ENCODE assay signal across 12 cellular contexts in the genomic region with DNA sequence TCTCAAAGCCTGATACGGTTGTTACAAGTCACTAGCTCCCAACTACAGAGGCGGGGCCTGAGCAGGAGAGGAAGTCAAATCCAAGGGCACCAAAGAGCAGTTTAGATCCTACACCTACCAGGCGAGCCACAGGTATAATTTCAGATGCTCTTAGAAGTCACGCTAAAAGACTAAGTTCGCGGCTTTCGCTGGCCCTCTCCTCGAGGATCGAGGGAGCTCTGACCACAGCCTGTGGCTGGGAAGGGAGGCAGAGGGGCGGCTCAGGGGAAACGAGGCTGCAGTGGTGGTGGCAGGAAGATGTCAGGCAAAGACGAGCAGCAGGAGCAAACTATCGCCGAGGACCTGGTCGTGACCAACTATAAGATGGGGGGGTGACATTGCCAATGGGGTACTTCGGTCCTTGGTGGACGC. TPM values are rescaled to one million over a fixed set of nuclear protein-coding genes. Genes with fewer than 3 reads are reported as not detected.
DNase-seq lines count a peak whose midpoint lies in the region; ATAC-seq and TF ChIP-seq lines count a peak whose summit lies in the region.
"Had no signal": no experiment of that assay in that cellular context is flagged by ENCODE, and none has a peak within 500 bp of the region (broad histone marks: within the 10 kb centered on the region; RNA-seq: fewer than 3 reads in every experiment).

No MANE protein-coding gene starts in this region.

- no peaks in the 10 kb centered on the region for H3K9me3 Mint-ChIP-seq in activated T-cell treated with anti-CD3 and anti-CD28 coated beads, Interleukin-2, amount 50 U/mL, for 4 hours
- no peaks in the 10 kb centered on the region for H3K9me3 Mint-ChIP-seq in WTC11
- H3K9me3 Mint-ChIP-seq in effector memory CD8-positive, alpha-beta T cell: no peaks in the 10 kb centered on the region
- H3K9me3 Mint-ChIP-seq in stimulated activated naive CD8-positive, alpha-beta T cell treated with anti-CD3 and anti-CD28 coated beads, Interleukin-15, amount 100 ng/mL, for 72 hours: no peaks in the 10 kb centered on the region

- H3K36me3 Mint-ChIP-seq in activated T-cell treated with anti-CD3 and anti-CD28 coated beads, Interleukin-2, amount 50 U/mL, for 4 hours (ENCODE audit: insufficient read depth): peaks cover 40% of the 10 kb centered on the region
- peaks cover 9% of the 10 kb centered on the region for H3K36me3 Mint-ChIP-seq in WTC11
- peaks cover 69% of the 10 kb centered on the region for H3K36me3 Mint-ChIP-seq in effector memory CD8-positive, alpha-beta T cell (ENCODE audit: insufficient read depth)

- DNase-seq in activated T-cell treated with anti-CD3 and anti-CD28 coated beads, Interleukin-2, amount 50 U/mL, for 4 hours: no peak
- DNase-seq in activated T-cell treated with anti-CD3 and anti-CD28 coated beads, Interleukin-2, amount 50 U/mL, for 48 hours: no peak
- DNase-seq in WTC11 (ENCODE audit: low spot score) (no peak), HUDEP-2 (lab: John Stamatoyannopoulos, UW; ENCODE audit: unreplicated experiment in 76 of 76) (no peak), midbrain (lab: John Stamatoyannopoulos, UW) (no peak), dedifferentiated amniotic fluid mesenchymal stem cell (ENCODE audit: extremely low spot score) (no peak)
- no peak for DNase-seq in effector memory CD8-positive, alpha-beta T cell
- no peak for DNase-seq in stimulated activated naive CD8-positive, alpha-beta T cell treated with anti-CD3 and anti-CD28 coated beads, Interleukin-15, amount 100 ng/mL, for 72 hours
- DNase-seq: H7, NCI-H1092 treated with DMSO at 0.1 percent for 48 hours, stomach had no signal

- POLR2A ChIA-PET in WTC11 (lab: Charles Lee): no interaction called here

- CTCF ChIA-PET in WTC11 (lab: Charles Lee): interaction anchor here (3.0 to 3.6 kb wide), 2 partner anchors 20 to 100 kb away, joined by 11 to 17 read pairs; no protein-coding TSS in a partner anchor

- no peak for TF ChIP-seq CTCF in WTC11 (IDR thresholded peaks at IDR 0.05)

- H3K27me3 Mint-ChIP-seq in activated T-cell treated with anti-CD3 and anti-CD28 coated beads, Interleukin-2, amount 50 U/mL, for 4 hours (ENCODE audit: low read depth): no peaks in the 10 kb centered on the region
- H3K27me3 Mint-ChIP-seq in WTC11 (ENCODE audit: low read depth): no peaks in the 10 kb centered on the region; the same call in 1 of the 2 replicates
- no peaks in the 10 kb centered on the region for H3K27me3 Mint-ChIP-seq in effector memory CD8-positive, alpha-beta T cell
- no peaks in the 10 kb centered on the region for H3K27me3 Mint-ChIP-seq in stimulated activated naive CD8-positive, alpha-beta T cell treated with anti-CD3 and anti-CD28 coated beads, Interleukin-15, amount 100 ng/mL, for 72 hours

- H3K27ac Mint-ChIP-seq in WTC11: peak overlapping the region; percentile 75; the same call in 1 of the 2 replicates
- peak overlapping the region; percentile 96 to 98 for H3K27ac Mint-ChIP-seq in effector memory CD8-positive, alpha-beta T cell
- peak overlapping the region; percentile 79 to 93 for H3K27ac Mint-ChIP-seq in stimulated activated naive CD8-positive, alpha-beta T cell treated with anti-CD3 and anti-CD28 coated beads, Interleukin-15, amount 100 ng/mL, for 72 hours

- peaks cover 96% of the 10 kb centered on the region for H3K4me1 Mint-ChIP-seq in activated T-cell treated with anti-CD3 and anti-CD28 coated beads, Interleukin-2, amount 50 U/mL, for 4 hours (ENCODE audit: low read depth)
- H3K4me1 Mint-ChIP-seq in WTC11: peaks cover 19% of the 10 kb centered on the region
- H3K4me1 Mint-ChIP-seq in effector memory CD8-positive, alpha-beta T cell (ENCODE audit: low read depth in 2 of 2): peaks cover 76 to 85% of the 10 kb centered on the region in 2 donors
- H3K4me1 Mint-ChIP-seq in stimulated activated naive CD8-positive, alpha-beta T cell treated with anti-CD3 and anti-CD28 coated beads, Interleukin-15, amount 100 ng/mL, for 72 hours: peaks cover 100% of the 10 kb centered on the region

- no peak for ATAC-seq in activated T-cell treated with anti-CD3 and anti-CD28 coated beads, Interleukin-2, amount 50 U/mL, for 4 hours
- no peak for ATAC-seq in WTC11
- no peak for ATAC-seq in effector memory CD8-positive, alpha-beta T cell (replicated peaks)
- ATAC-seq in stimulated activated naive CD8-positive, alpha-beta T cell treated with anti-CD3 and anti-CD28 coated beads, Interleukin-15, amount 100 ng/mL, for 72 hours: no peak

- peak overlapping the region; percentile 60 for H3K4me3 Mint-ChIP-seq in activated T-cell treated with anti-CD3 and anti-CD28 coated beads, Interleukin-2, amount 50 U/mL, for 4 hours
- H3K4me3 Mint-ChIP-seq in WTC11: no peak overlapping the region
- peak overlapping the region; percentile 77 to 78 for H3K4me3 Mint-ChIP-seq in effector memory CD8-positive, alpha-beta T cell
- H3K4me3 Mint-ChIP-seq in stimulated activated naive CD8-positive, alpha-beta T cell treated with anti-CD3 and anti-CD28 coated beads, Interleukin-15, amount 100 ng/mL, for 72 hours: peak overlapping the region; percentile 77 to 81
- H3K4me3 Mint-ChIP-seq: brain had no signal

TF ChIP-seq in WTC11, 78 proteins besides CTCF, POLR2A, EP300 and RAD21:
- TF ChIP-seq FOXK1 (CRISPR knock-in tag; IDR thresholded peaks at IDR 0.05): no peak
- TF ChIP-seq, protein P1, sequence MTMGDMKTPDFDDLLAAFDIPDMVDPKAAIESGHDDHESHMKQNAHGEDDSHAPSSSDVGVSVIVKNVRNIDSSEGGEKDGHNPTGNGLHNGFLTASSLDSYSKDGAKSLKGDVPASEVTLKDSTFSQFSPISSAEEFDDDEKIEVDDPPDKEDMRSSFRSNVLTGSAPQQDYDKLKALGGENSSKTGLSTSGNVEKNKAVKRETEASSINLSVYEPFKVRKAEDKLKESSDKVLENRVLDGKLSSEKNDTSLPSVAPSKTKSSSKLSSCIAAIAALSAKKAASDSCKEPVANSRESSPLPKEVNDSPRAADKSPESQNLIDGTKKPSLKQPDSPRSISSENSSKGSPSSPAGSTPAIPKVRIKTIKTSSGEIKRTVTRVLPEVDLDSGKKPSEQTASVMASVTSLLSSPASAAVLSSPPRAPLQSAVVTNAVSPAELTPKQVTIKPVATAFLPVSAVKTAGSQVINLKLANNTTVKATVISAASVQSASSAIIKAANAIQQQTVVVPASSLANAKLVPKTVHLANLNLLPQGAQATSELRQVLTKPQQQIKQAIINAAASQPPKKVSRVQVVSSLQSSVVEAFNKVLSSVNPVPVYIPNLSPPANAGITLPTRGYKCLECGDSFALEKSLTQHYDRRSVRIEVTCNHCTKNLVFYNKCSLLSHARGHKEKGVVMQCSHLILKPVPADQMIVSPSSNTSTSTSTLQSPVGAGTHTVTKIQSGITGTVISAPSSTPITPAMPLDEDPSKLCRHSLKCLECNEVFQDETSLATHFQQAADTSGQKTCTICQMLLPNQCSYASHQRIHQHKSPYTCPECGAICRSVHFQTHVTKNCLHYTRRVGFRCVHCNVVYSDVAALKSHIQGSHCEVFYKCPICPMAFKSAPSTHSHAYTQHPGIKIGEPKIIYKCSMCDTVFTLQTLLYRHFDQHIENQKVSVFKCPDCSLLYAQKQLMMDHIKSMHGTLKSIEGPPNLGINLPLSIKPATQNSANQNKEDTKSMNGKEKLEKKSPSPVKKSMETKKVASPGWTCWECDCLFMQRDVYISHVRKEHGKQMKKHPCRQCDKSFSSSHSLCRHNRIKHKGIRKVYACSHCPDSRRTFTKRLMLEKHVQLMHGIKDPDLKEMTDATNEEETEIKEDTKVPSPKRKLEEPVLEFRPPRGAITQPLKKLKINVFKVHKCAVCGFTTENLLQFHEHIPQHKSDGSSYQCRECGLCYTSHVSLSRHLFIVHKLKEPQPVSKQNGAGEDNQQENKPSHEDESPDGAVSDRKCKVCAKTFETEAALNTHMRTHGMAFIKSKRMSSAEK (CRISPR knock-in tag; IDR thresholded peaks at IDR 0.05; ENCODE audit: borderline replicate concordance): no peak
- no peak for TF ChIP-seq ZNF219 (CRISPR knock-in tag; IDR thresholded peaks at IDR 0.05; ENCODE audit: borderline replicate concordance)
- TF ChIP-seq SMAD3 (CRISPR knock-in tag; IDR thresholded peaks at IDR 0.05; ENCODE audit: borderline replicate concordance): no peak
- no peak for TF ChIP-seq ELF4 (CRISPR knock-in tag; IDR thresholded peaks at IDR 0.05; ENCODE audit: low read depth)
- TF ChIP-seq, protein P2, sequence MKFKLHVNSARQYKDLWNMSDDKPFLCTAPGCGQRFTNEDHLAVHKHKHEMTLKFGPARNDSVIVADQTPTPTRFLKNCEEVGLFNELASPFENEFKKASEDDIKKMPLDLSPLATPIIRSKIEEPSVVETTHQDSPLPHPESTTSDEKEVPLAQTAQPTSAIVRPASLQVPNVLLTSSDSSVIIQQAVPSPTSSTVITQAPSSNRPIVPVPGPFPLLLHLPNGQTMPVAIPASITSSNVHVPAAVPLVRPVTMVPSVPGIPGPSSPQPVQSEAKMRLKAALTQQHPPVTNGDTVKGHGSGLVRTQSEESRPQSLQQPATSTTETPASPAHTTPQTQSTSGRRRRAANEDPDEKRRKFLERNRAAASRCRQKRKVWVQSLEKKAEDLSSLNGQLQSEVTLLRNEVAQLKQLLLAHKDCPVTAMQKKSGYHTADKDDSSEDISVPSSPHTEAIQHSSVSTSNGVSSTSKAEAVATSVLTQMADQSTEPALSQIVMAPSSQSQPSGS (CRISPR knock-in tag; IDR thresholded peaks at IDR 0.05; ENCODE audit: borderline replicate concordance, low read depth): no peak

RNA-seq across cellular contexts. Expression of a gene that starts 48.6 kb away (rescaled TPM):
- total RNA-seq in activated T-cell treated with anti-CD3 and anti-CD28 coated beads, Interleukin-2, amount 50 U/mL, for 4 hours: 100 to 1,000 TPM; 248 to 348 (median 344) TPM
- total RNA-seq in WTC11 (2021): 60.5 to 67.8 TPM (median 65.2 TPM) in 3 replicates
